In genomic region chr7:3028767-3029111, GRCh38 we compare ENCODE assay signal across 12 cellular contexts. TPM values are rescaled to one million over a fixed set of nuclear protein-coding genes. Genes with fewer than 3 reads are reported as not detected.
DNase-seq lines count a peak whose midpoint lies in the region; ATAC-seq and TF ChIP-seq lines count a peak whose summit lies in the region.
"Had no signal": no experiment of that assay in that cellular context is flagged by ENCODE, and none has a peak within 500 bp of the region (broad histone marks: within the 10 kb centered on the region; RNA-seq: fewer than 3 reads in every experiment).

No MANE protein-coding gene starts in this region.

- ATAC-seq in CD4-positive, CD25-positive, alpha-beta regulatory T cell (ENCODE audit: low read depth in 2 of 2), result no peak
- ATAC-seq in GM21423 (IDR thresholded peaks at IDR 0.05; ENCODE audit: unreplicated experiment), result no peak

- peaks cover 26 to 69% (median 44%) of the 10 kb centered on the region in 4 donors for H3K4me1 Mint-ChIP-seq in CD4-positive, CD25-positive, alpha-beta regulatory T cell
- peaks cover 58% of the 10 kb centered on the region for H3K4me1 Mint-ChIP-seq in activated naive CD8-positive, alpha-beta T cell (ENCODE audit: low read depth)
- H3K4me1 Mint-ChIP-seq in HFFc6 (ENCODE audit: low read depth), result peaks cover 16% of the 10 kb centered on the region; the same call in 1 of the 2 replicates

- peaks cover 0 to 16% (median 0%) of the 10 kb centered on the region in 7 donors for H3K9me3 Mint-ChIP-seq in CD4-positive, CD25-positive, alpha-beta regulatory T cell
- H3K9me3 Mint-ChIP-seq in activated naive CD8-positive, alpha-beta T cell (ENCODE audit: low read depth), result no peaks in the 10 kb centered on the region
- H3K9me3 Mint-ChIP-seq in HFFc6, result peaks cover 19% of the 10 kb centered on the region

- H3K36me3 Mint-ChIP-seq in CD4-positive, CD25-positive, alpha-beta regulatory T cell, result peaks cover 57% of the 10 kb centered on the region
- peaks cover 38% of the 10 kb centered on the region for H3K36me3 Mint-ChIP-seq in activated naive CD8-positive, alpha-beta T cell
- H3K36me3 Mint-ChIP-seq in HFFc6 (ENCODE audit: low read depth), result no peaks in the 10 kb centered on the region

- H3K36me3 ChIP-seq in CD4-positive, CD25-positive, alpha-beta regulatory T cell (ENCODE audit: control insufficient read depth, insufficient read depth, low read length), result peaks cover 28% of the 10 kb centered on the region
- no peaks in the 10 kb centered on the region for H3K36me3 ChIP-seq in HUES48 (ENCODE audit: control insufficient read depth, insufficient read depth, low read length)
- H3K36me3 ChIP-seq: upper lobe of left lung had no signal

- no peaks in the 10 kb centered on the region for H3K27me3 Mint-ChIP-seq in CD4-positive, CD25-positive, alpha-beta regulatory T cell
- no peaks in the 10 kb centered on the region for H3K27me3 Mint-ChIP-seq in activated naive CD8-positive, alpha-beta T cell
- peaks cover 5% of the 10 kb centered on the region; the same call in 1 of the 2 replicates for H3K27me3 Mint-ChIP-seq in HFFc6 (ENCODE audit: insufficient read depth)

- DNase-seq in CD4-positive, CD25-positive, alpha-beta regulatory T cell, result no peak
- DNase-seq in myocyte (ENCODE audit: low read depth) (peak; percentile 6), HFFc6 (no peak), ecto neural progenitor cell (ENCODE audit: low spot score) (no peak), globus pallidus (ENCODE audit: low spot score) (no peak)
- DNase-seq: AML-193, DND-41, upper lobe of left lung had no signal

- peak overlapping the region; percentile 63 to 91 (median 83) for H3K27ac Mint-ChIP-seq in CD4-positive, CD25-positive, alpha-beta regulatory T cell
- H3K27ac Mint-ChIP-seq in activated naive CD8-positive, alpha-beta T cell, result peak overlapping the region; percentile 89
- H3K27ac Mint-ChIP-seq in HFFc6, result no peak overlapping the region

- H3K4me3 Mint-ChIP-seq in CD4-positive, CD25-positive, alpha-beta regulatory T cell, result peak overlapping the region in 3 of 4 donors; percentile 11 to 46 (median 39)
- peak overlapping the region; percentile 66 for H3K4me3 Mint-ChIP-seq in activated naive CD8-positive, alpha-beta T cell
- H3K4me3 Mint-ChIP-seq in HFFc6, result no peak overlapping the region

- H3K4me3 ChIP-seq in CD4-positive, CD25-positive, alpha-beta regulatory T cell (ENCODE audit: low read depth, low read length), result no peak overlapping the region
- no peak overlapping the region for H3K4me3 ChIP-seq in HUES48 (ENCODE audit: low read depth, low read length)
- H3K4me3 ChIP-seq: upper lobe of left lung had no signal

- no peak overlapping the region for H3K27ac ChIP-seq in CD4-positive, CD25-positive, alpha-beta regulatory T cell (ENCODE audit: insufficient read depth, low read length, poor library complexity, severe bottlenecking)
- H3K27ac ChIP-seq in HUES48 (ENCODE audit: low read depth, low read length), result peak overlapping the region; percentile 64

- H3K9me3 ChIP-seq in CD4-positive, CD25-positive, alpha-beta regulatory T cell (ENCODE audit: control insufficient read depth in 2 of 2, low read length in 2 of 2), result peaks cover 6 to 8% of the 10 kb centered on the region in 2 experiments
- 0 out of 2 replicates have a peak, but pooled peaks cover 4% of the 10 kb centered on the region for H3K9me3 ChIP-seq in HUES48 (ENCODE audit: control insufficient read depth, insufficient read depth, low read length)

- H3K27me3 ChIP-seq in CD4-positive, CD25-positive, alpha-beta regulatory T cell (ENCODE audit: control insufficient read depth, insufficient read depth, low read length), result no peaks in the 10 kb centered on the region
- no peaks in the 10 kb centered on the region for H3K27me3 ChIP-seq in HUES48 (ENCODE audit: control insufficient read depth, insufficient read depth, low read length)
- H3K27me3 ChIP-seq: upper lobe of left lung had no signal

- H3K4me1 ChIP-seq in CD4-positive, CD25-positive, alpha-beta regulatory T cell (ENCODE audit: control insufficient read depth, insufficient read depth, low read length, poor library complexity, severe bottlenecking), result peaks cover 14% of the 10 kb centered on the region
- H3K4me1 ChIP-seq in HUES48 (ENCODE audit: control insufficient read depth, insufficient read depth, low read length), result peaks cover 9% of the 10 kb centered on the region
- H3K4me1 ChIP-seq: upper lobe of left lung had no signal

- no peak for TF ChIP-seq CTCF in HFFc6 (IDR thresholded peaks at IDR 0.05)

- no peak overlapping the region for H3K9ac ChIP-seq in HUES48 (ENCODE audit: low read depth, low read length)

RNA-seq across cellular contexts. Expression of gene CARD11, which starts 14.9 kb away (rescaled TPM):
- total RNA-seq in CD4-positive, CD25-positive, alpha-beta regulatory T cell, result 118 TPM
- 10 to 100 TPM in 2 of 4 donors, 1 to 10 TPM in 2; 7.1 to 11.6 (median 10.0) TPM for polyA plus RNA-seq in CD4-positive, CD25-positive, alpha-beta regulatory T cell
- total RNA-seq in myocyte, result not detected in 2 replicates
- not detected for polyA plus RNA-seq in myocyte (2012)
- total RNA-seq in HFFc6 (2021; fragmentation: NEBNext Ultra II Directional; extraction: Animal tissue kit (Norgen Biotek cat#: 25700)), result not detected
- total RNA-seq: fibroblast of villous mesenchyme had no signal

Comparison
In these comparisons a context has a peak if more than half of its experiments do, and no peak if none do; other contexts are left out.
1. RNA of gene CARD11, which starts 14.9 kb away (total RNA-seq): 118 TPM in CD4-positive, CD25-positive, alpha-beta regulatory T cell (single experiment); not detected in myocyte and not detected in HFFc6; every median in the first group is over 100 times any median in the second.